ENCODE assay signal across 8 cellular contexts in the genomic region with DNA sequence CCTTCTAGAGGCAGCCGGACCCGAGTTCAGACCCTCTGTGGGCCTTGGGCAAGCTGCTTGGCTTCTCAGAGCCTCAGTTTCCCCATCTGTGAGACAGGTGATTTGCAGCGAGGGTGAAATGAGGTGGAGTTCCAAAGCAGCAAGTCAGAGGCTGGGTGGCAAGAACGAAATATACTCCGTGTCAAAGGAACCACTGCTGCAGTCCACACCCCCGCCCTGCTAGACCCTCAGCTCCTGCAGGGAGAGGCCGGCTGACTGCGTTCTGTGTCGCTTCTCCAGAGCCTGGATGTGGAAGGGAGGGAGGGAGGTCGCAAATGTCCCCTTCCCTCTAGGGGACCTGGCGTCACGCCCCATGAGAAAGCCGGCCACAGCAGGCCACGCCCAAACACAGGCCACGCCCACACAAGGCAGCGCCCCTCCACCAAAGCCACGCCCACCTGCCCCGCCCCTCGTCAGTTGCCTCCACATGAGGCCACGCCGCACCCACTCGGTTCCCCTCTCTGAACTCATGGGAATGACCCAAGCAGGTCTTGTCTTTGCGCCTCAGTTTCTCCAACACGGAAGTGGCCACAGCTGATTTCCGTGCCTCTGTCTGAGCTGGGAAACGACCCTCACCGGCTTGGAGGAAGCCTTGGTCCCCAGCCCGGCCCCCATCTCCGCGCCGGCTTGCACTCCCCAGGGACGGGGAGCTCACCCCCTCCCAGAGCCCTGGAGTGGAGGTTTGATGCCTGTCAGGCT. TPM values are rescaled to one million over a fixed set of nuclear protein-coding genes. Genes with fewer than 3 reads are reported as not detected.
DNase-seq lines count a peak whose midpoint lies in the region; ATAC-seq and TF ChIP-seq lines count a peak whose summit lies in the region.

No MANE protein-coding gene starts in this region.

- CTCF ChIA-PET in HEK293 (lab: Yijun Ruan, JAX): interaction anchor here (0.6 to 1.2 kb wide), 2 partner anchors 135 to 145 kb away, joined by 4 read pairs; no protein-coding TSS in a partner anchor

- ATAC-seq in GM19395 (IDR thresholded peaks at IDR 0.05; ENCODE audit: unreplicated experiment): no peak

- no peaks in the 10 kb centered on the region for H3K9me3 ChIP-seq in HEK293 (ENCODE audit: control insufficient read depth, insufficient read depth, low read depth, low read length)

- POLR2A ChIA-PET in HEK293 (lab: Yijun Ruan, JAX): no interaction called here

- H3K27ac ChIP-seq in HEK293 (ENCODE audit: extremely low read depth, low read depth, low read length): no peak overlapping the region

- no peaks in the 10 kb centered on the region for H3K36me3 ChIP-seq in HEK293 (ENCODE audit: control insufficient read depth in 2 of 2, insufficient read depth in 1 of 2, low read length in 2 of 2)

- DNase-seq in ACHN: peak; percentile 12
- peak; percentile 39 to 60 for DNase-seq in activated CD4-positive, alpha-beta T cell treated with anti-CD3 and anti-CD28 coated beads for 4 hours
- DNase-seq in fibroblast of villous mesenchyme (ENCODE audit: low read depth): peak; percentile 20
- DNase-seq in stimulated activated CD8-positive, alpha-beta memory T cell treated with anti-CD3 and anti-CD28 coated beads, Interleukin-4, amount 100 ng/mL, for 48 hours: peak; percentile 80
- DNase-seq in inferior parietal cortex (ENCODE audit: extremely low spot score): no peak
- DNase-seq in medulla oblongata (ENCODE audit: extremely low spot score): no peak

- in situ Hi-C loops in ACHN (cut with HindIII; ENCODE audit: low pct_ligation_motif_present, low pct_unique_long_range_greater_than_20kb, low sequenced_read_pairs): no loop called here

- no peak for TF ChIP-seq CTCF in HEK293 (tag by site-specific recombination; IDR thresholded peaks at IDR 0.05)
- no peak for TF ChIP-seq CTCF in fibroblast of villous mesenchyme (IDR thresholded peaks at IDR 0.05; ENCODE audit: insufficient read depth, low read depth, low read length)

- no peaks in the 10 kb centered on the region for H3K4me1 ChIP-seq in HEK293 (ENCODE audit: control insufficient read depth, insufficient read depth, low read length)

- no peak overlapping the region for H3K4me3 ChIP-seq in HEK293 (ENCODE audit: low read depth, low read length)
- no peak overlapping the region for H3K4me3 ChIP-seq in fibroblast of villous mesenchyme (ENCODE audit: low read depth, low read length)

TF ChIP-seq in HEK293, 187 proteins besides CTCF, POLR2A, EP300 and RAD21 (continues in another document):
- TF ChIP-seq, protein P1, sequence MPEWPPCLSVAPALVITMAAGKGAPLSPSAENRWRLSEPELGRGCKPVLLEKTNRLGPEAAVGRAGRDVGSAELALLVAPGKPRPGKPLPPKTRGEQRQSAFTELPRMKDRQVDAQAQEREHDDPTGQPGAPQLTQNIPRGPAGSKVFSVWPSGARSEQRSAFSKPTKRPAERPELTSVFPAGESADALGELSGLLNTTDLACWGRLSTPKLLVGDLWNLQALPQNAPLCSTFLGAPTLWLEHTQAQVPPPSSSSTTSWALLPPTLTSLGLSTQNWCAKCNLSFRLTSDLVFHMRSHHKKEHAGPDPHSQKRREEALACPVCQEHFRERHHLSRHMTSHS (tag by site-specific recombination; IDR thresholded peaks at IDR 0.05): no peak
- TF ChIP-seq ZNF404 (tag by site-specific recombination; IDR thresholded peaks at IDR 0.05): no peak
- TF ChIP-seq SP7 (tag by site-specific recombination; IDR thresholded peaks at IDR 0.05): no peak
- no peak for TF ChIP-seq ZBTB11 (tag by site-specific recombination; conservative IDR thresholded peaks at IDR 0.05; ENCODE audit: low read depth)
- no peak for TF ChIP-seq ZBTB20 (tag by site-specific recombination; IDR thresholded peaks at IDR 0.05)
- TF ChIP-seq ZNF16 (tag by site-specific recombination; IDR thresholded peaks at IDR 0.05; ENCODE audit: low read depth): no peak
- no peak for TF ChIP-seq ZNF266 (tag by site-specific recombination; IDR thresholded peaks at IDR 0.05; ENCODE audit: low read depth)
- TF ChIP-seq ZNF513 (tag by site-specific recombination; IDR thresholded peaks at IDR 0.05): no peak
- TF ChIP-seq ZNF324 (tag by site-specific recombination; IDR thresholded peaks at IDR 0.05): no peak
- TF ChIP-seq ZNF654 (tag by site-specific recombination; IDR thresholded peaks at IDR 0.05; ENCODE audit: low read depth): no peak
- TF ChIP-seq SETDB1 (IDR thresholded peaks at IDR 0.05; ENCODE audit: insufficient read length, low read length): no peak
- TF ChIP-seq, protein P2, sequence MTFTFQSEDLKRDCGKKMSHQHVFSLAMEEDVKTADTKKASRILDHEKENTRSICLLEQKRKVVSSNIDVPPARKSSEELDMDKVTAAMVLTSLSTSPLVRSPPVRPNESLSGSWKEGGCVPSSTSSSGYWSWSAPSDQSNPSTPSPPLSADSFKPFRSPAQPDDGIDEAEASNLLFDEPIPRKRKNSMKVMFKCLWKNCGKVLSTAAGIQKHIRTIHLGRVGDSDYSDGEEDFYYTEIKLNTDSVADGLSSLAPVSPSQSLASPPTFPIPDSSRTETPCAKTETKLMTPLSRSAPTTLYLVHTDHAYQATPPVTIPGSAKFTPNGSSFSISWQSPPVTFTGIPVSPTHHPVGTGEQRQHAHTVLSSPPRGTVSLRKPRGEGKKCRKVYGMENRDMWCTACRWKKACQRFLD (tag by site-specific recombination; IDR thresholded peaks at IDR 0.05): no peak
- TF ChIP-seq, protein P3, sequence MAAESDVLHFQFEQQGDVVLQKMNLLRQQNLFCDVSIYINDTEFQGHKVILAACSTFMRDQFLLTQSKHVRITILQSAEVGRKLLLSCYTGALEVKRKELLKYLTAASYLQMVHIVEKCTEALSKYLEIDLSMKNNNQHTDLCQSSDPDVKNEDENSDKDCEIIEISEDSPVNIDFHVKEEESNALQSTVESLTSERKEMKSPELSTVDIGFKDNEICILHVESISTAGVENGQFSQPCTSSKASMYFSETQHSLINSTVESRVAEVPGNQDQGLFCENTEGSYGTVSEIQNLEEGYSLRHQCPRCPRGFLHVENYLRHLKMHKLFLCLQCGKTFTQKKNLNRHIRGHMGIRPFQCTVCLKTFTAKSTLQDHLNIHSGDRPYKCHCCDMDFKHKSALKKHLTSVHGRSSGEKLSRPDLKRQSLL (tag by site-specific recombination; IDR thresholded peaks at IDR 0.05): no peak
- TF ChIP-seq, protein P4, sequence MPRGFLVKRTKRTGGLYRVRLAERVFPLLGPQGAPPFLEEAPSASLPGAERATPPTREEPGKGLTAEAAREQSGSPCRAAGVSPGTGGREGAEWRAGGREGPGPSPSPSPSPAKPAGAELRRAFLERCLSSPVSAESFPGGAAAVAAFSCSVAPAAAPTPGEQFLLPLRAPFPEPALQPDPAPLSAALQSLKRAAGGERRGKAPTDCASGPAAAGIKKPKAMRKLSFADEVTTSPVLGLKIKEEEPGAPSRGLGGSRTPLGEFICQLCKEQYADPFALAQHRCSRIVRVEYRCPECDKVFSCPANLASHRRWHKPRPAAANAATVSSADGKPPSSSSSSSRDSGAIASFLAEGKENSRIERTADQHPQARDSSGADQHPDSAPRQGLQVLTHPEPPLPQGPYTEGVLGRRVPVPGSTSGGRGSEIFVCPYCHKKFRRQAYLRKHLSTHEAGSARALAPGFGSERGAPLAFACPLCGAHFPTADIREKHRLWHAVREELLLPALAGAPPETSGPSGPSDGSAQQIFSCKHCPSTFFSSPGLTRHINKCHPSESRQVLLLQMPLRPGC (tag by site-specific recombination; IDR thresholded peaks at IDR 0.05): no peak
- TF ChIP-seq KLF8 (tag by site-specific recombination; IDR thresholded peaks at IDR 0.05): peak; percentile 94
- peak; percentile 31; the same call in 1 of the 2 replicates for TF ChIP-seq SP2 (tag by site-specific recombination; IDR thresholded peaks at IDR 0.05)
- TF ChIP-seq ZNF202 (tag by site-specific recombination; IDR thresholded peaks at IDR 0.05; ENCODE audit: borderline replicate concordance): no peak
- TF ChIP-seq OVOL3 (tag by site-specific recombination; IDR thresholded peaks at IDR 0.05): no peak
- no peak for TF ChIP-seq ZNF140 (tag by site-specific recombination; IDR thresholded peaks at IDR 0.05)
- TF ChIP-seq HOXD13 (CRISPR knock-in tag; IDR thresholded peaks at IDR 0.05; ENCODE audit: borderline replicate concordance): no peak

RNA-seq across cellular contexts. Expression of gene TCF3, which starts 38.3 kb away (rescaled TPM):
- 57.0 and 66.7 TPM in 2 replicates for total RNA-seq in fibroblast of villous mesenchyme

Comparison
In these comparisons a context has a peak if more than half of its experiments do, and no peak if none do; other contexts are left out.
1. DNase-seq: peak in ACHN (single experiment), activated CD4-positive, alpha-beta T cell treated with anti-CD3 and anti-CD28 coated beads for 4 hours (2 of 2), fibroblast of villous mesenchyme (single experiment) and stimulated activated CD8-positive, alpha-beta memory T cell treated with anti-CD3 and anti-CD28 coated beads, Interleukin-4, amount 100 ng/mL, for 48 hours (single experiment); none in inferior parietal cortex (single experiment) and medulla oblongata (single experiment).